19 cellular contexts compared by ENCODE assay signal in the genomic region with DNA sequence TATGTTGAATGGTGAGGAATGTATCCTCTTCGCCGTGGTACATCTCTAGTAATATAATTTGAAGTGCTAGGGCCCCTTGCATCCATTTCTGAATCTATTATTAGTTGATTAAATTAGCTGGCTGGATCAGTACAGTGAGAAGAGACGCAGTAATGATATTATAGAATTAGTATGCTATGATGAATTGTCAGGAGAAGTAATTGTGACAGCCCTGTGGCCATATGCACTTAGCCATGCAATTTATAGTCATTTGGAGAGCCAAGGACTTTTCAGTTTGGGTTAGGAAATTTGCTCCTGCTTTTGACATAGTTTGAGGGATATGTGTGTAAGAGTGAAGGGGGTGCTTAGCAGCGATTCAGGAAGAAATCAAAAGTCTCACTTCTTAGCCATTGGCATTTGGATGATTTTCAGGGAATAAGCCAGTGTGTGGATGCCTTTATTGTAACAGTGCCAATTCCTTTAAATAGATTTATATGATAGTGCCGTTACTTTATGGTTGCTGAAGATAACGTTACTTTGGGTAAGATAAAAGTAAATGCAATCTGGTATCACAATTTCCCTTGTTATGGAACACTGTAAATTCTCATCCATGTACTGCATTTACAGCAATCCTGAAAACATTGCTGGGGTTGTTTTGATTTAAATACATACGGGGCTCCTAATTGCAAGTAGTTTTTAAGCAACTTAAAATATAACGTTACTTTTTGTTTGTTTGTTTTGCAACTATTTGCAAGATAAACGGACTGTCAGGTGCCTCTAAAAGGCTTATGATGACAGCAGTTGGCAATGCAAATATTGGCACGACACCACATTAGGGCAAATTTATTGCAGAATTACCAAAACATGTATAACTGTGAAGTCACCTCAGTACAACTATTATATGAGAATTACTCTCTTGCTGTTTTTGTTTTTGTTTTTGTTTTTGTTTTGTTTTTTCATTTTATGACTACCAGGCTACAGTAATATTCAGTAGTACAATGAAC.
DNase-seq lines count a peak whose midpoint lies in the region; ATAC-seq, FAIRE-seq and TF ChIP-seq lines count a peak whose summit lies in the region.
"Had no signal": no experiment of that assay in that cellular context is flagged by ENCODE, and none has a peak within 500 bp of the region (broad histone marks: within the 10 kb centered on the region; RNA-seq: fewer than 3 reads in every experiment).

No MANE protein-coding gene starts in this region.

- H3K4me1 ChIP-seq in liver (ENCODE audit: control insufficient read depth in 4 of 4, insufficient read depth in 4 of 4, low read length in 3 of 4) (peaks cover 0 to 14% (median 4%) of the 10 kb centered on the region in 4 donors), HepG2 (ENCODE audit: insufficient read depth, low read length) (no peaks in the 10 kb centered on the region), thyroid gland (peaks cover 0 to 5% of the 10 kb centered on the region in 2 donors)
- H3K4me1 ChIP-seq: A549, BLaER1 had no signal

- H3K9me3 ChIP-seq in liver (ENCODE audit: control insufficient read depth in 4 of 4, low read length in 3 of 4) = no peaks in the 10 kb centered on the region
- H3K9me3 ChIP-seq in HepG2 (ENCODE audit: low read length) = no peaks in the 10 kb centered on the region
- no peaks in the 10 kb centered on the region for H3K9me3 ChIP-seq in thyroid gland
- H3K9me3 ChIP-seq: A549 had no signal

- BruUV-seq in HepG2 (replicated peaks; lab: Mats Ljungman, UMichigan) = no TSS peak

- H3K4me2 ChIP-seq in HepG2 (ENCODE audit: low read depth, low read length) = no peak overlapping the region
- H3K4me2 ChIP-seq: A549, BLaER1 had no signal

- H3K4me3 ChIP-seq in liver (ENCODE audit: low read depth in 1 of 3, low read length in 3 of 3) (peak overlapping the region in 2 of 3 donors; percentile 35 to 49), HepG2 (replicated peaks in 1 of 3; ENCODE audit: insufficient read depth in 1 of 3, low read depth in 2 of 3, low read length in 3 of 3) (no peak overlapping the region), thyroid gland (replicated peaks in 1 of 3) (no peak overlapping the region)
- H3K4me3 ChIP-seq: A549, BLaER1 had no signal

- TF ChIP-seq CTCF in liver (IDR thresholded peaks at IDR 0.05; ENCODE audit: low read depth, low read length, missing input control) (no peak), HepG2 (CRISPR knock-in tag; IDR thresholded peaks at IDR 0.05) (no peak), thyroid gland (IDR thresholded peaks at IDR 0.05) (no peak)

- no peak for FAIRE-seq in HepG2 (lab: Jason Lieb, UNC)
- FAIRE-seq: A549 had no signal

- H3K36me3 ChIP-seq in liver (ENCODE audit: control insufficient read depth in 4 of 4, insufficient read depth in 3 of 4, low read depth in 1 of 4, low read length in 3 of 4) = no peaks in the 10 kb centered on the region
- H3K36me3 ChIP-seq in HepG2 (replicated peaks in 1 of 2; ENCODE audit: control insufficient read depth in 1 of 2, insufficient read depth in 2 of 2, low read length in 2 of 2) = no peaks in the 10 kb centered on the region
- no peaks in the 10 kb centered on the region for H3K36me3 ChIP-seq in thyroid gland
- H3K36me3 ChIP-seq: BLaER1 had no signal

- in situ Hi-C loops in HepG2 (cut with HindIII; ENCODE audit: extremely low pct_ligation_motif_present, low pct_unique_long_range_greater_than_20kb) = no loop called here

- TF ChIP-seq POLR2A in HepG2 (IDR thresholded peaks at IDR 0.05; ENCODE audit: insufficient read depth in 1 of 2, low read depth in 2 of 2, low read length in 2 of 2) (no peak), thyroid gland (IDR thresholded peaks at IDR 0.05) (no peak)

- ATAC-seq in HepG2 = no peak
- ATAC-seq in left colon = peak; percentile 25
- no peak for ATAC-seq in HG03196 (IDR thresholded peaks at IDR 0.05; ENCODE audit: unreplicated experiment)
- ATAC-seq in HG02588 (IDR thresholded peaks at IDR 0.05; ENCODE audit: unreplicated experiment) = no peak
- ATAC-seq: A549, HCT116 had no signal

- CTCF ChIA-PET in HepG2 (lab: Yijun Ruan, JAX; ENCODE audit: low intra/inter-chr PET ratio, low total read pairs) = no interaction called here

- no peaks in the 10 kb centered on the region for H4K20me1 ChIP-seq in HepG2 (ENCODE audit: insufficient read depth, low read length)
- H4K20me1 ChIP-seq: BLaER1 had no signal

- no peak for TF ChIP-seq RAD21 in liver (IDR thresholded peaks at IDR 0.05)
- TF ChIP-seq RAD21 in HepG2 (CRISPR knock-in tag; IDR thresholded peaks at IDR 0.05) = no peak

- no peaks in the 10 kb centered on the region for H3K27me3 ChIP-seq in liver (ENCODE audit: control insufficient read depth in 4 of 4, insufficient read depth in 4 of 4, low read length in 3 of 4)
- no peaks in the 10 kb centered on the region for H3K27me3 ChIP-seq in HepG2 (ENCODE audit: control insufficient read depth in 1 of 2, insufficient read depth in 2 of 2, low read length in 2 of 2)
- no peaks in the 10 kb centered on the region for H3K27me3 ChIP-seq in thyroid gland
- H3K27me3 ChIP-seq: BLaER1 had no signal

- POLR2A ChIA-PET in HepG2 (lab: Yijun Ruan, JAX) = no interaction called here

- WGBS in liver = 45% methylated on average over 10 of the region's 10 CpGs
- 4% methylated on average over 10 of the region's 10 CpGs for WGBS in HepG2 (ENCODE audit: low lambda C conversion rate)
- WGBS in thyroid gland, 2 donors = 52 to 54% methylated on average over 10 of the region's 10 CpGs

- H3K9ac ChIP-seq in liver (ENCODE audit: low read depth in 1 of 2, low read length in 2 of 2) (no peak overlapping the region), HepG2 (ENCODE audit: insufficient read depth, low read depth, low read length) (no peak overlapping the region)
- H3K9ac ChIP-seq: BLaER1 had no signal

- no peak overlapping the region for H2AFZ ChIP-seq in HepG2 (ENCODE audit: low read length)

- no peak for DNase-seq in HepG2 (ENCODE audit: low spot score)
- DNase-seq in NCI-H82 treated with DMSO at 0.1 percent for 48 hours (lab: John Stamatoyannopoulos, UW; ENCODE audit: unreplicated experiment) = peak; percentile 48
- no peak for DNase-seq in left colon
- DNase-seq in thyroid gland = no peak
- DNase-seq in stimulated activated CD4-positive, alpha-beta T cell treated with anti-CD3 and anti-CD28 coated beads, Interleukin-15, amount 100 ng/mL, for 24 hours = no peak
- DNase-seq: AML-193; CD4-positive, alpha-beta memory T cell; DMS79 treated with DMSO at 0.1 percent for 48 hours; GF-D8; GOT3; H7; HFFc6 had no signal

- TF ChIP-seq EP300 in HepG2 (IDR thresholded peaks at IDR 0.05; ENCODE audit: low read depth in 2 of 2, low read length in 2 of 2) = no peak
- no peak for TF ChIP-seq EP300 in HepG2 (CRISPR knock-in tag; IDR thresholded peaks at IDR 0.05; ENCODE audit: borderline replicate concordance)

- peak overlapping the region; percentile 22 for H3K27ac ChIP-seq in liver (ENCODE audit: low read depth in 1 of 2, low read length in 2 of 2)
- H3K27ac ChIP-seq in HepG2 (ENCODE audit: extremely low read length, insufficient read depth, low read length) = no peak overlapping the region
- no peak overlapping the region for H3K27ac ChIP-seq in thyroid gland
- H3K27ac ChIP-seq: 22Rv1, A549, BLaER1 had no signal

- intact Hi-C loops in HepG2 (cut with micrococcal nuclease; ENCODE audit: unreplicated experiment) (no loop called here), left colon (cut with DNase I, micrococcal nuclease) (no loop called here), thyroid gland (cut with DNase I) (no loop called here)

- no peaks in the 10 kb centered on the region for H3K79me2 ChIP-seq in HepG2 (ENCODE audit: insufficient read depth, low read length)

TF ChIP-seq in liver, 16 proteins besides CTCF, POLR2A, EP300 and RAD21 (continues in another document):
- TF ChIP-seq HNF4A (conservative IDR thresholded peaks at IDR 0.05) = peak in 1 of 2 donors; percentile 27
- no peak for TF ChIP-seq SP1 (IDR thresholded peaks at IDR 0.05)
- TF ChIP-seq RXRA (IDR thresholded peaks at IDR 0.05) = peak in 1 of 2 donors; percentile 46
- TF ChIP-seq FOXA2 (IDR thresholded peaks at IDR 0.05) = peak; percentile 43
- TF ChIP-seq, protein P1, sequence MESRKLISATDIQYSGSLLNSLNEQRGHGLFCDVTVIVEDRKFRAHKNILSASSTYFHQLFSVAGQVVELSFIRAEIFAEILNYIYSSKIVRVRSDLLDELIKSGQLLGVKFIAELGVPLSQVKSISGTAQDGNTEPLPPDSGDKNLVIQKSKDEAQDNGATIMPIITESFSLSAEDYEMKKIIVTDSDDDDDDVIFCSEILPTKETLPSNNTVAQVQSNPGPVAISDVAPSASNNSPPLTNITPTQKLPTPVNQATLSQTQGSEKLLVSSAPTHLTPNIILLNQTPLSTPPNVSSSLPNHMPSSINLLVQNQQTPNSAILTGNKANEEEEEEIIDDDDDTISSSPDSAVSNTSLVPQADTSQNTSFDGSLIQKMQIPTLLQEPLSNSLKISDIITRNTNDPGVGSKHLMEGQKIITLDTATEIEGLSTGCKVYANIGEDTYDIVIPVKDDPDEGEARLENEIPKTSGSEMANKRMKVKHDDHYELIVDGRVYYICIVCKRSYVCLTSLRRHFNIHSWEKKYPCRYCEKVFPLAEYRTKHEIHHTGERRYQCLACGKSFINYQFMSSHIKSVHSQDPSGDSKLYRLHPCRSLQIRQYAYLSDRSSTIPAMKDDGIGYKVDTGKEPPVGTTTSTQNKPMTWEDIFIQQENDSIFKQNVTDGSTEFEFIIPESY (IDR thresholded peaks at IDR 0.05) = no peak
- peak; percentile 21 to 22 for TF ChIP-seq JUND (IDR thresholded peaks at IDR 0.05)

TF ChIP-seq in HepG2, 621 proteins besides CTCF, POLR2A, EP300 and RAD21 (continues in another document):
- no peak for TF ChIP-seq ZNF713 (CRISPR knock-in tag; IDR thresholded peaks at IDR 0.05)
- TF ChIP-seq ZFP41 (CRISPR knock-in tag; IDR thresholded peaks at IDR 0.05; ENCODE audit: borderline replicate concordance) = no peak
- TF ChIP-seq BORCS8-MEF2B (CRISPR knock-in tag; IDR thresholded peaks at IDR 0.05) = no peak
- no peak for TF ChIP-seq MIER3 (CRISPR knock-in tag; IDR thresholded peaks at IDR 0.05; ENCODE audit: borderline replicate concordance)
- TF ChIP-seq, protein P2, sequence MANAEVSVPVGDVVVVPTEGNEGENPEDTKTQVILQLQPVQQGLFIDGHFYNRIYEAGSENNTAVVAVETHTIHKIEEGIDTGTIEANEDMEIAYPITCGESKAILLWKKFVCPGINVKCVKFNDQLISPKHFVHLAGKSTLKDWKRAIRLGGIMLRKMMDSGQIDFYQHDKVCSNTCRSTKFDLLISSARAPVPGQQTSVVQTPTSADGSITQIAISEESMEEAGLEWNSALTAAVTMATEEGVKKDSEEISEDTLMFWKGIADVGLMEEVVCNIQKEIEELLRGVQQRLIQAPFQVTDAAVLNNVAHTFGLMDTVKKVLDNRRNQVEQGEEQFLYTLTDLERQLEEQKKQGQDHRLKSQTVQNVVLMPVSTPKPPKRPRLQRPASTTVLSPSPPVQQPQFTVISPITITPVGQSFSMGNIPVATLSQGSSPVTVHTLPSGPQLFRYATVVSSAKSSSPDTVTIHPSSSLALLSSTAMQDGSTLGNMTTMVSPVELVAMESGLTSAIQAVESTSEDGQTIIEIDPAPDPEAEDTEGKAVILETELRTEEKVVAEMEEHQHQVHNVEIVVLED (CRISPR knock-in tag; IDR thresholded peaks at IDR 0.05; ENCODE audit: borderline replicate concordance) = no peak
- TF ChIP-seq NFKB2 (CRISPR knock-in tag; IDR thresholded peaks at IDR 0.05; ENCODE audit: borderline replicate concordance) = no peak
- TF ChIP-seq KDM6A (CRISPR knock-in tag; IDR thresholded peaks at IDR 0.05; ENCODE audit: low read depth) = no peak

Comparison
In these comparisons a context has a peak if more than half of its experiments do, and no peak if none do; other contexts are left out.
1. H3K27ac ChIP-seq: peak in liver (2 of 2); none in HepG2 (single experiment) and thyroid gland (0 of 3).
2. H3K4me3 ChIP-seq: peak in liver (2 of 3); none in HepG2 (0 of 3) and thyroid gland (0 of 3).